24 cellular contexts compared by ENCODE assay signal in genomic region chr2:170405326-170405725, GRCh38.
"Had no signal": no experiment of that assay in that cellular context is flagged by ENCODE, and none has a peak within 500 bp of the region (broad histone marks: within the 10 kb centered on the region; RNA-seq: fewer than 3 reads in every experiment).

No MANE protein-coding gene starts in this region.

- H3K9ac ChIP-seq: neural progenitor cell, parathyroid adenoma had no signal

- ATAC-seq: natural killer cell; psoas muscle; right cardiac atrium; right lobe of liver; stimulated activated effector memory CD8-positive, alpha-beta T cell treated with anti-CD3 and anti-CD28 coated beads, Interleukin-12 subunit alpha, Interleukin-12 subunit beta, amount 100 ng/mL, for 72 hours had no signal

- H3K79me2 ChIP-seq: parathyroid adenoma had no signal

- DNase-seq: natural killer cell; occipital lobe; ovary; posterior cingulate gyrus; psoas muscle; right cardiac atrium; right lobe of liver; sigmoid colon; small intestine; stimulated activated CD4-positive, alpha-beta T cell treated with anti-CD3 and anti-CD28 coated beads, Interleukin-15, amount 100 ng/mL, for 24 hours; stimulated activated CD4-positive, alpha-beta T cell treated with anti-CD3 and anti-CD28 coated beads, Interleukin-2, amount 100 ng/mL, for 24 hours; stimulated activated CD4-positive, alpha-beta T cell treated with anti-CD3 and anti-CD28 coated beads, Interleukin-2, amount 100 ng/mL, for 48 hours; stimulated activated CD4-positive, alpha-beta T cell treated with anti-CD3 and anti-CD28 coated beads, Interleukin-4, amount 100 ng/mL, for 24 hours; stimulated activated naive B cell treated with anti-CD40 and anti-IgM and Interleukin-4, amounts not matched to agents 10 μg/mL and 1 μg/mL and 100 μg/mL, for 72 hours; stimulated activated naive CD4-positive, alpha-beta T cell treated with Interleukin-2 at 50 U/mL for 16 hours; stomach; tibial artery; transverse colon; upper lobe of left lung had no signal

- H3K4me2 ChIP-seq: neural progenitor cell had no signal

- H3K9me3 ChIP-seq: ovary, psoas muscle, right lobe of liver, sigmoid colon, stomach, thoracic aorta, tibial artery, transverse colon, upper lobe of left lung, vagina had no signal

- H2AFZ ChIP-seq: neural progenitor cell, parathyroid adenoma had no signal

- H3K27me3 ChIP-seq: neural progenitor cell, ovary, right lobe of liver, tibial artery, upper lobe of left lung, vagina had no signal

- H3K4me3 ChIP-seq: neural progenitor cell, ovary, psoas muscle, right lobe of liver, sigmoid colon, stomach, thoracic aorta, tibial artery, transverse colon, upper lobe of left lung, vagina had no signal

- H3K36me3 ChIP-seq: neural progenitor cell, ovary, right lobe of liver, sigmoid colon, stomach, thoracic aorta, tibial artery, transverse colon, upper lobe of left lung, vagina had no signal

- H3K4me1 ChIP-seq: parathyroid adenoma, psoas muscle had no signal

- H3K27ac ChIP-seq: neural progenitor cell, ovary, parathyroid adenoma, psoas muscle, right lobe of liver, sigmoid colon, stomach, thoracic aorta, tibial artery, transverse colon, upper lobe of left lung, vagina had no signal
